Comparison of ENCODE assay signal across 11 cellular contexts in the genomic region with DNA sequence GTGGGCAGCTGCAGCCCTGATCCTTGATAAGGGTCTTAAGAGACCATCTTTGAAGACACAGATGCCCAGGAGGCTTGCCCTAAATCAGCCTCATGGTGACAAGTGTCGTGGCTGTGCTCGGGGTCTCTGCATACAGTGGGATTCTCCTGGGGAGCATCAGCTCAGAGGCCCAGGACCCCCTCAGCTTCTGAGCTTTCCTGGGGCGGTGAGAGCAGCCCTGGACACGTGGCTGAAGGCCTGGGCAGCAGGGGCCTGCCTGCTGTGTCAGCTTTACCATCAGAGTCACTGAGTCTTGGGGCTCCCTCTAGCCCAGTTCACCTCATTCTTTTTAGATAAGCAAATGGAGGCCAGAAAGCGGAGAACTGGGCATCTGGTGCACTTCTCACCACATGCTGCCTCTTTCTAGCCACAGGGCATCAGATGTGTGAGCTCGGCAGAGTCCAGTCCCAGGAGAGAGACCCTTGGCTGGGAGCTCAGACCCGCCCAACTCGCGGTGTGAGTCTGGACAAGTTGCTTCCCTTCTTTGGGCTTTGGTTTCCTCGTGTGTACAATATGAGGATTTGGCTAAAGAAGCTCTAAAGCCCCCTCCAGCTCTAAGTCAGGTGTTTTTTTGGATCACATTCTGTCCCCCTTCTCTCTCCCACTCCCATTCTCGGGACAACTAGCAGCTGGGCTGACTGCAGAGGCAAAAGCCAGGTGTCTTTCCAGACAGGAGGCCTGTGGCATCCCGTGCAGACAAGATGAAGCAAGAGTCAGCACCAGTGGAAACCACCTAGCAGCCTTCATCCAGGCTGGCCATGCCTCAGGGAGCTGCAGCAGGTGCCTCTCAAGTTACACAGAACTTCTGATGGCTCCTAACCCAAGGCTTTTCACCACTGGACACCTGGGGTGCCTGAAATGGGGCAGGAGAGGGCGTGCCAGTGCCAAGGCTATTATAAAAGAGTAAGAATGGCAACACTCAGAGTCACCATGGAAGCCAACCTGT.
DNase-seq lines count a peak whose midpoint lies in the region; ATAC-seq lines count a peak whose summit lies in the region.
"Had no signal": no experiment of that assay in that cellular context is flagged by ENCODE, and none has a peak within 500 bp of the region (broad histone marks: within the 10 kb centered on the region; RNA-seq: fewer than 3 reads in every experiment).

No MANE protein-coding gene starts in this region.

- POLR2A ChIA-PET in activated CD4-positive, alpha-beta T cell treated with anti-CD3 and anti-CD28 coated beads for 36 hours (lab: Charles Lee) = interaction anchor here (1.3 kb wide), 1 partner anchor 14 kb away, joined by 4 read pairs; no protein-coding TSS in a partner anchor

- no peaks in the 10 kb centered on the region for H3K27me3 Mint-ChIP-seq in activated CD4-positive, alpha-beta T cell treated with anti-CD3 and anti-CD28 coated beads for 36 hours
- no peaks in the 10 kb centered on the region for H3K27me3 Mint-ChIP-seq in activated naive CD8-positive, alpha-beta T cell treated with anti-CD3 and anti-CD28 coated beads for 36 hours

- H3K27ac Mint-ChIP-seq in activated CD4-positive, alpha-beta T cell treated with anti-CD3 and anti-CD28 coated beads for 36 hours = peak overlapping the region; percentile 93
- peak overlapping the region; percentile 84 for H3K27ac Mint-ChIP-seq in activated naive CD8-positive, alpha-beta T cell treated with anti-CD3 and anti-CD28 coated beads for 36 hours
- H3K27ac Mint-ChIP-seq: memory B cell had no signal

- H3K36me3 Mint-ChIP-seq in activated CD4-positive, alpha-beta T cell treated with anti-CD3 and anti-CD28 coated beads for 36 hours (ENCODE audit: low read depth) = no peaks in the 10 kb centered on the region
- H3K36me3 Mint-ChIP-seq in activated naive CD8-positive, alpha-beta T cell treated with anti-CD3 and anti-CD28 coated beads for 36 hours = peaks cover 1% of the 10 kb centered on the region
- H3K36me3 Mint-ChIP-seq: memory B cell had no signal

- H3K4me1 Mint-ChIP-seq in activated CD4-positive, alpha-beta T cell treated with anti-CD3 and anti-CD28 coated beads for 36 hours = peaks cover 72% of the 10 kb centered on the region
- peaks cover 67% of the 10 kb centered on the region for H3K4me1 Mint-ChIP-seq in activated naive CD8-positive, alpha-beta T cell treated with anti-CD3 and anti-CD28 coated beads for 36 hours

- peaks cover 2% of the 10 kb centered on the region for H3K9me3 Mint-ChIP-seq in activated CD4-positive, alpha-beta T cell treated with anti-CD3 and anti-CD28 coated beads for 36 hours (ENCODE audit: low read depth)
- peaks cover 7% of the 10 kb centered on the region for H3K9me3 Mint-ChIP-seq in activated naive CD8-positive, alpha-beta T cell treated with anti-CD3 and anti-CD28 coated beads for 36 hours
- H3K9me3 Mint-ChIP-seq: memory B cell had no signal

- CTCF ChIA-PET in activated CD4-positive, alpha-beta T cell treated with anti-CD3 and anti-CD28 coated beads for 36 hours (lab: Charles Lee) = interaction anchor here (0.6 to 9.9 kb wide), 8 partner anchors 10 to 226 kb away, joined by 3 to 75 read pairs (median 6); no protein-coding TSS in a partner anchor

- intact Hi-C loops in activated CD4-positive, alpha-beta T cell treated with anti-CD3 and anti-CD28 coated beads for 36 hours (cut with DNase I, micrococcal nuclease) = loop anchor here in 1 of 2 experiments (1.0 kb wide), 1 partner anchor 8 kb away; no protein-coding TSS in a partner anchor
- intact Hi-C loops in sciatic nerve (cut with DNase I) = no loop called here

- ATAC-seq in activated CD4-positive, alpha-beta T cell treated with anti-CD3 and anti-CD28 coated beads for 36 hours = no peak
- ATAC-seq in sciatic nerve = no peak
- ATAC-seq in HG02759 (IDR thresholded peaks at IDR 0.05; ENCODE audit: unreplicated experiment) = no peak

- no peak for DNase-seq in activated CD4-positive, alpha-beta T cell treated with anti-CD3 and anti-CD28 coated beads for 36 hours
- no peak for DNase-seq in activated CD4-positive, alpha-beta T cell treated with anti-CD3 and anti-CD28 coated beads, Interleukin-2, amount 50 U/mL, for 1 hour
- DNase-seq in NCI-H1417 (lab: John Stamatoyannopoulos, UW) (peak; percentile 47 to 99 (median 97)), sciatic nerve (ENCODE audit: low spot score) (peak; percentile 23), DMS53 (lab: John Stamatoyannopoulos, UW) (no peak), ecto neural progenitor cell (ENCODE audit: low spot score) (no peak)
- DNase-seq in activated naive CD8-positive, alpha-beta T cell treated with anti-CD3 and anti-CD28 coated beads for 36 hours = no peak
- DNase-seq: activated CD4-positive, CD25-positive, alpha-beta regulatory T cell; pancreas had no signal

- peak overlapping the region; percentile 42 for H3K4me3 Mint-ChIP-seq in activated CD4-positive, alpha-beta T cell treated with anti-CD3 and anti-CD28 coated beads for 36 hours
- H3K4me3 Mint-ChIP-seq in activated naive CD8-positive, alpha-beta T cell treated with anti-CD3 and anti-CD28 coated beads for 36 hours = no peak overlapping the region
- H3K4me3 Mint-ChIP-seq: memory B cell had no signal

Comparison
In these comparisons a context has a peak if more than half of its experiments do, and no peak if none do; other contexts are left out.
1. DNase-seq: peak in NCI-H1417 (3 of 3) and sciatic nerve (single experiment); none in activated CD4-positive, alpha-beta T cell treated with anti-CD3 and anti-CD28 coated beads for 36 hours (single experiment), activated CD4-positive, alpha-beta T cell treated with anti-CD3 and anti-CD28 coated beads, Interleukin-2, amount 50 U/mL, for 1 hour (single experiment), activated naive CD8-positive, alpha-beta T cell treated with anti-CD3 and anti-CD28 coated beads for 36 hours (single experiment), DMS53 (single experiment) and ecto neural progenitor cell (single experiment).